In genomic region chr4:33068539-33068938, GRCh38 we compare ENCODE assay signal across 1 cellular context.
TF ChIP-seq lines count a peak whose summit lies in the region.

No MANE protein-coding gene starts in this region.

TF ChIP-seq in A549, 52 proteins besides CTCF, POLR2A, EP300 and RAD21:
- TF ChIP-seq HMGXB4 (CRISPR knock-in tag; IDR thresholded peaks at IDR 0.05; ENCODE audit: borderline replicate concordance) (no peak), MAFK (IDR thresholded peaks at IDR 0.05; ENCODE audit: partially characterized antibody) (peak; percentile 60), CBX2 (IDR thresholded peaks at IDR 0.05; ENCODE audit: borderline replicate concordance, low read depth) (no peak)
TF ChIP-seq in A549: peak in this region for 1.
